8 cellular contexts compared by ENCODE assay signal in the genomic region with DNA sequence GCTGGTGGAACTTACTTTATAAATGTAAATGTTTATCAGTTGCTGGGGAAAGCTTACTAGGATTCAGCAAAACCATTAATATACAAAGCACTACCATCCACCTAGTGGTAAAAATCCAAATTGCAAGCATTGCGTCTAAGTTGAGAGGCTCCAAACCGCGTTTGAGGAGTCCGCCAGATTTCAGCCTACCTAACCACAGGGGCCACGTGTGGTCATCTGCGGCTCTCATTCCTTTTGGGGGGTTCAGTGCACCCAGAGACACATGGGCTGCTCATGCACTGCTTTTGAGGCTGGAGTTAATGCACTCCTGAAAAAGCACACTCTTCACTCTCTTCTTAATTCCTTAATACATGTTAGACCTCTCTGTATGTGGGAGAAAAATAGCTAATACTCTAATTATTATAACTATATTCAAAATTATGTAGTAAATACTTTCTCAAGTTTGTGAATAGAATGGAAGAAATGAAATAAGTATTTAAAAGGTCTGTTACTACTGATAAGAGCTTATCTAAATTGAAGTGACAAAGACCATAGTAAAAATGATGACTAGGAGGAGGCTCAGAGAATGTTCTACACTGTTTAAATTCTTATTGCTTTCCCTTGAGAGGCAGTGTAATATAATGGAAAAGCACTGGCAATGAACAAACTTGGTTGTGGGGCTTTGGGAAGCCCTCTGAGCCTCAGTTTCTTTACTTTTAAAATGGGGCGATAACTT. TPM values are rescaled to one million over a fixed set of nuclear protein-coding genes. Genes with fewer than 3 reads are reported as not detected.
DNase-seq lines count a peak whose midpoint lies in the region; TF ChIP-seq lines count a peak whose summit lies in the region.

No MANE protein-coding gene starts in this region.

- in situ Hi-C loops in GM23248 (cut with MboI), result no loop called here

- DNase-seq in COR-L47 (lab: John Stamatoyannopoulos, UW), result peak; percentile 4
- peak; percentile 79 for DNase-seq in GM23248
- peak; percentile 94 for DNase-seq in NCI-H2171 treated with DMSO at 0.1 percent for 48 hours (lab: John Stamatoyannopoulos, UW)
- peak; percentile 39 for DNase-seq in WERI-Rb-1
- DNase-seq in midbrain (lab: John Stamatoyannopoulos, UW), result peak; percentile 70
- DNase-seq in vagina (ENCODE audit: extremely low spot score in 2 of 2), result no peak
- DNase-seq in NCI-H446 treated with DMSO at 0.1 percent for 48 hours (lab: John Stamatoyannopoulos, UW), result no peak

- H3K4me2 ChIP-seq in GM23248 (ENCODE audit: unreplicated experiment), result peak overlapping the region; percentile 68

- no peaks in the 10 kb centered on the region for H3K27me3 ChIP-seq in GM23248 (replicated peaks; ENCODE audit: insufficient read depth)
- no peaks in the 10 kb centered on the region for H3K27me3 ChIP-seq in WERI-Rb-1 (ENCODE audit: insufficient read depth, low read depth, severe bottlenecking)
- no peaks in the 10 kb centered on the region for H3K27me3 ChIP-seq in endocrine pancreas (ENCODE audit: control insufficient read depth, insufficient read depth, low read length)
- no peaks in the 10 kb centered on the region for H3K27me3 ChIP-seq in vagina

- no peak for TF ChIP-seq POLR2A in vagina (IDR thresholded peaks at IDR 0.05)

- H2AFZ ChIP-seq in GM23248, result peak overlapping the region; percentile 36; the same call in 1 of the 2 replicates

- H3K36me3 ChIP-seq in GM23248 (ENCODE audit: low read depth), result no peaks in the 10 kb centered on the region
- H3K36me3 ChIP-seq in WERI-Rb-1, result no peaks in the 10 kb centered on the region
- H3K36me3 ChIP-seq in endocrine pancreas (ENCODE audit: control insufficient read depth, insufficient read depth, low read length), result no peaks in the 10 kb centered on the region
- H3K36me3 ChIP-seq in vagina, result no peaks in the 10 kb centered on the region

- WGBS in GM23248 (ENCODE audit: low coverage in 1 of 2, low lambda C conversion rate in 2 of 2, missing lambda C conversion rate in 2 of 2), 2 experiments, result 16 to 17% methylated on average over 7 of the region's 7 CpGs

- intact Hi-C loops in vagina (cut with DNase I), result loop anchor here (10.0 kb wide), 1 partner anchor 87 kb away; no protein-coding TSS in a partner anchor

- H4K20me1 ChIP-seq in GM23248 (ENCODE audit: insufficient read depth), result no peaks in the 10 kb centered on the region

- H3K27ac ChIP-seq in GM23248, result peak overlapping the region; percentile 43
- H3K27ac ChIP-seq in WERI-Rb-1, result no peak overlapping the region
- H3K27ac ChIP-seq in vagina, result no peak overlapping the region

- H3F3A ChIP-seq in GM23248 (ENCODE audit: insufficient read depth), result peaks cover 14% of the 10 kb centered on the region

- H3K4me3 ChIP-seq in GM23248 (peak overlapping the region; percentile 38; the same call in 1 of the 2 replicates), WERI-Rb-1 (ENCODE audit: low read depth, low read length) (no peak overlapping the region), endocrine pancreas (ENCODE audit: control insufficient read depth, insufficient read depth, low read length) (peak overlapping the region; percentile 19), vagina (no peak overlapping the region)

- no peaks in the 10 kb centered on the region for H3K79me2 ChIP-seq in GM23248 (ENCODE audit: insufficient read depth)

- no peaks in the 10 kb centered on the region for H3K9me3 ChIP-seq in GM23248 (ENCODE audit: low read depth)
- no peaks in the 10 kb centered on the region for H3K9me3 ChIP-seq in WERI-Rb-1 (ENCODE audit: severe bottlenecking)
- no peaks in the 10 kb centered on the region for H3K9me3 ChIP-seq in endocrine pancreas (ENCODE audit: control insufficient read depth, low read length)
- H3K9me3 ChIP-seq in vagina, result no peaks in the 10 kb centered on the region

- peaks cover 21% of the 10 kb centered on the region for H3K4me1 ChIP-seq in GM23248 (ENCODE audit: insufficient read depth)
- H3K4me1 ChIP-seq in endocrine pancreas (ENCODE audit: control insufficient read depth, insufficient read depth, low read length), result peaks cover 9% of the 10 kb centered on the region
- H3K4me1 ChIP-seq in vagina, result no peaks in the 10 kb centered on the region

- no peaks in the 10 kb centered on the region for H3K9me2 ChIP-seq in GM23248 (ENCODE audit: insufficient read depth)

- peak; percentile 60 for TF ChIP-seq CTCF in WERI-Rb-1 (IDR thresholded peaks at IDR 0.05; ENCODE audit: low read depth, low read length)
- TF ChIP-seq CTCF in vagina (IDR thresholded peaks at IDR 0.05), result peak; percentile 61 to 83 (median 75)

- peak overlapping the region; percentile 19; the same call in 1 of the 2 replicates for H3K9ac ChIP-seq in GM23248
- H3K9ac ChIP-seq in endocrine pancreas (ENCODE audit: control insufficient read depth, insufficient read depth, low read length), result peak overlapping the region; percentile 5

RNA-seq across cellular contexts. Expression of a gene that starts 41.4 kb away (rescaled TPM):
- not detected in 2 replicates for total RNA-seq in GM23248 (2014; rRNA removed; shearing (Covaris generic))
- not detected in 2 replicates for polyA plus RNA-seq in GM23248 (2016; fragmentation: Nextera tagmentation; extraction: Ambion mirVana)
- total RNA-seq in vagina, result not detected

RNA-seq across cellular contexts. Expression of a gene that starts 41.4 kb away (rescaled TPM):
- total RNA-seq in GM23248 (2014; rRNA removed; shearing (Covaris generic)), result 24.0 and 24.8 TPM in 2 replicates
- 13.6 and 15.3 TPM in 2 replicates for polyA plus RNA-seq in GM23248 (2016; fragmentation: Nextera tagmentation; extraction: Ambion mirVana)
- 30.0 TPM for total RNA-seq in vagina

Comparison
In these comparisons a context has a peak if more than half of its experiments do, and no peak if none do; other contexts are left out.
1. DNase-seq: peak in COR-L47 (single experiment), GM23248 (single experiment), NCI-H2171 treated with DMSO at 0.1 percent for 48 hours (single experiment), WERI-Rb-1 (single experiment) and midbrain (single experiment); none in vagina (0 of 2) and NCI-H446 treated with DMSO at 0.1 percent for 48 hours (single experiment).
2. H3K4me3 ChIP-seq: peak in GM23248 (single experiment) and endocrine pancreas (single experiment); none in WERI-Rb-1 (single experiment) and vagina (0 of 2).